Comparison of ENCODE assay signal across 24 cellular contexts in genomic region chr6:346389-347030, GRCh38. TPM values are rescaled to one million over a fixed set of nuclear protein-coding genes. Genes with fewer than 3 reads are reported as not detected.
DNase-seq lines count a peak whose midpoint lies in the region; ATAC-seq and TF ChIP-seq lines count a peak whose summit lies in the region.
"Had no signal": no experiment of that assay in that cellular context is flagged by ENCODE, and none has a peak within 500 bp of the region (broad histone marks: within the 10 kb centered on the region; RNA-seq: fewer than 3 reads in every experiment).

No MANE protein-coding gene starts in this region.

- peak; percentile 9 for ATAC-seq in HG03135 (IDR thresholded peaks at IDR 0.05; ENCODE audit: unreplicated experiment)
- no peak for ATAC-seq in natural killer cell treated with Interleukin-12 subunit alpha and Interleukin-12 subunit beta and Interleukin-15 and Interleukin-18, amount 100 ng/mL, for 72 hours
- ATAC-seq in activated T-helper 17 cell treated with anti-CD3 and anti-CD28 coated beads, Interleukin-2, amount 50 U/mL, for 72 hours (replicated peaks): no peak
- ATAC-seq: A549; heart left ventricle; naive thymus-derived CD8-positive, alpha-beta T cell had no signal

- peaks cover 11% of the 10 kb centered on the region for H3K36me3 Mint-ChIP-seq in type B pancreatic cell
- H3K36me3 Mint-ChIP-seq in natural killer cell treated with Interleukin-12 subunit alpha and Interleukin-12 subunit beta and Interleukin-15 and Interleukin-18, amount 100 ng/mL, for 72 hours: peaks cover 5% of the 10 kb centered on the region
- peaks cover 61% of the 10 kb centered on the region for H3K36me3 Mint-ChIP-seq in activated T-helper 17 cell treated with anti-CD3 and anti-CD28 coated beads, Interleukin-2, amount 50 U/mL, for 72 hours (ENCODE audit: low read depth)

- no peak overlapping the region for H3K4me3 ChIP-seq in AG04449 (ENCODE audit: low read depth, low read length)
- H3K4me3 ChIP-seq: A549, heart left ventricle, prostate gland, transverse colon had no signal

- POLR2A ChIA-PET in AG04449 (lab: Yijun Ruan, JAX): no interaction called here

- DNase-seq in AG04449 (ENCODE audit: low read depth, low spot score) (peak; percentile 10), astrocyte of the hippocampus (ENCODE audit: low read depth, low spot score) (peak; percentile 67), iris pigment epithelial cell (ENCODE audit: low read depth) (peak; percentile 76), type B pancreatic cell (ENCODE audit: extremely low spot score, unreplicated experiment) (no peak), NCI-H524 (lab: John Stamatoyannopoulos, UW) (no peak)
- no peak for DNase-seq in natural killer cell treated with Interleukin-12 subunit alpha and Interleukin-12 subunit beta and Interleukin-15 and Interleukin-18, amount 100 ng/mL, for 72 hours (ENCODE audit: low spot score)
- DNase-seq: activated CD4-positive, alpha-beta T cell treated with anti-CD3 and anti-CD28 coated beads for 48 hours; activated CD8-positive, alpha-beta memory T cell treated with anti-CD3 and anti-CD28 coated beads, Interleukin-2, amount 50 U/mL, for 48 hours; CD4-positive, alpha-beta T cell; dermis blood vessel endothelial cell; immature natural killer cell; mammary epithelial cell; naive thymus-derived CD8-positive, alpha-beta T cell; NCI-H187 treated with DMSO at 0.1 percent for 48 hours; NCI-H524 treated with DMSO at 0.1 percent for 48 hours; OCI-M1; stimulated activated CD4-positive, alpha-beta T cell treated with anti-CD3 and anti-CD28 coated beads, Interleukin-12 subunit alpha, Interleukin-12 subunit beta, amount 100 ng/mL, for 4 hours; stimulated activated naive CD4-positive, alpha-beta T cell had no signal

- H3K4me3 Mint-ChIP-seq in type B pancreatic cell: no peak overlapping the region
- no peak overlapping the region for H3K4me3 Mint-ChIP-seq in natural killer cell treated with Interleukin-12 subunit alpha and Interleukin-12 subunit beta and Interleukin-15 and Interleukin-18, amount 100 ng/mL, for 72 hours
- H3K4me3 Mint-ChIP-seq in activated T-helper 17 cell treated with anti-CD3 and anti-CD28 coated beads, Interleukin-2, amount 50 U/mL, for 72 hours: no peak overlapping the region
- H3K4me3 Mint-ChIP-seq: CD4-positive, alpha-beta T cell; immature natural killer cell; naive thymus-derived CD8-positive, alpha-beta T cell had no signal

- TF ChIP-seq CTCF in AG04449 (IDR thresholded peaks at IDR 0.05; ENCODE audit: insufficient read depth, low read length, missing control alignments) (no peak), type B pancreatic cell (conservative IDR thresholded peaks at IDR 0.05) (no peak)

- peaks cover 6% of the 10 kb centered on the region for H3K9me3 Mint-ChIP-seq in type B pancreatic cell
- H3K9me3 Mint-ChIP-seq in natural killer cell treated with Interleukin-12 subunit alpha and Interleukin-12 subunit beta and Interleukin-15 and Interleukin-18, amount 100 ng/mL, for 72 hours: no peaks in the 10 kb centered on the region
- no peaks in the 10 kb centered on the region for H3K9me3 Mint-ChIP-seq in activated T-helper 17 cell treated with anti-CD3 and anti-CD28 coated beads, Interleukin-2, amount 50 U/mL, for 72 hours
- H3K9me3 Mint-ChIP-seq: CD4-positive, alpha-beta T cell had no signal

- no peak overlapping the region for H3K27ac Mint-ChIP-seq in type B pancreatic cell
- H3K27ac Mint-ChIP-seq in natural killer cell treated with Interleukin-12 subunit alpha and Interleukin-12 subunit beta and Interleukin-15 and Interleukin-18, amount 100 ng/mL, for 72 hours: no peak overlapping the region
- H3K27ac Mint-ChIP-seq in activated T-helper 17 cell treated with anti-CD3 and anti-CD28 coated beads, Interleukin-2, amount 50 U/mL, for 72 hours: no peak overlapping the region
- H3K27ac Mint-ChIP-seq: CD4-positive, alpha-beta T cell had no signal

- CTCF ChIA-PET in AG04449 (lab: Yijun Ruan, JAX): no interaction called here

- H3K4me1 Mint-ChIP-seq in type B pancreatic cell (ENCODE audit: unreplicated experiment): no peaks in the 10 kb centered on the region
- H3K4me1 Mint-ChIP-seq in natural killer cell treated with Interleukin-12 subunit alpha and Interleukin-12 subunit beta and Interleukin-15 and Interleukin-18, amount 100 ng/mL, for 72 hours (ENCODE audit: low read depth in 2 of 2): peaks cover 11% of the 10 kb centered on the region in 2 donors
- H3K4me1 Mint-ChIP-seq in activated T-helper 17 cell treated with anti-CD3 and anti-CD28 coated beads, Interleukin-2, amount 50 U/mL, for 72 hours: peaks cover 3% of the 10 kb centered on the region

- no peaks in the 10 kb centered on the region for H3K27me3 Mint-ChIP-seq in type B pancreatic cell
- H3K27me3 Mint-ChIP-seq in natural killer cell treated with Interleukin-12 subunit alpha and Interleukin-12 subunit beta and Interleukin-15 and Interleukin-18, amount 100 ng/mL, for 72 hours: no peaks in the 10 kb centered on the region
- H3K27me3 Mint-ChIP-seq in activated T-helper 17 cell treated with anti-CD3 and anti-CD28 coated beads, Interleukin-2, amount 50 U/mL, for 72 hours: no peaks in the 10 kb centered on the region
- H3K27me3 Mint-ChIP-seq: CD4-positive, alpha-beta T cell; naive thymus-derived CD8-positive, alpha-beta T cell had no signal

RNA-seq across cellular contexts. Expression of gene IRF4, which starts 45.0 kb away (rescaled TPM):
- total RNA-seq in type B pancreatic cell (ENCODE audit: low replicate concordance): 1.7 TPM in 1 of 2 replicates, not detected in the other
- total RNA-seq in natural killer cell treated with Interleukin-12 subunit alpha and Interleukin-12 subunit beta and Interleukin-15 and Interleukin-18, amount 100 ng/mL, for 72 hours: 100 to 1,000 TPM; 112 to 388 TPM
- total RNA-seq in activated T-helper 17 cell treated with anti-CD3 and anti-CD28 coated beads, Interleukin-2, amount 50 U/mL, for 72 hours: 100 to 1,000 TPM; 477 to 704 TPM
- total RNA-seq: dermis blood vessel endothelial cell, mammary epithelial cell had no signal

RNA-seq across cellular contexts. Expression of gene DUSP22, which starts 54.2 kb away (rescaled TPM):
- 20.2 and 25.0 TPM in 2 replicates for total RNA-seq in type B pancreatic cell (ENCODE audit: low replicate concordance)
- 10 to 100 TPM; 45.2 to 45.3 TPM for total RNA-seq in natural killer cell treated with Interleukin-12 subunit alpha and Interleukin-12 subunit beta and Interleukin-15 and Interleukin-18, amount 100 ng/mL, for 72 hours
- 10 to 100 TPM; 23.3 to 27.4 TPM for total RNA-seq in activated T-helper 17 cell treated with anti-CD3 and anti-CD28 coated beads, Interleukin-2, amount 50 U/mL, for 72 hours

Comparison
In these comparisons a context has a peak if more than half of its experiments do, and no peak if none do; other contexts are left out.
1. DNase-seq: peak in AG04449 (single experiment), astrocyte of the hippocampus (single experiment) and iris pigment epithelial cell (single experiment); none in type B pancreatic cell (single experiment), natural killer cell treated with Interleukin-12 subunit alpha and Interleukin-12 subunit beta and Interleukin-15 and Interleukin-18, amount 100 ng/mL, for 72 hours (single experiment) and NCI-H524 (0 of 2).
2. RNA of gene IRF4, which starts 45.0 kb away (total RNA-seq): 477 to 704 TPM in activated T-helper 17 cell treated with anti-CD3 and anti-CD28 coated beads, Interleukin-2, amount 50 U/mL, for 72 hours and 112 to 388 TPM in natural killer cell treated with Interleukin-12 subunit alpha and Interleukin-12 subunit beta and Interleukin-15 and Interleukin-18, amount 100 ng/mL, for 72 hours; 1.7 TPM in type B pancreatic cell; every median in the first group is over 10 times any median in the second.